Comparison of ENCODE assay signal across 11 cellular contexts in the genomic region with DNA sequence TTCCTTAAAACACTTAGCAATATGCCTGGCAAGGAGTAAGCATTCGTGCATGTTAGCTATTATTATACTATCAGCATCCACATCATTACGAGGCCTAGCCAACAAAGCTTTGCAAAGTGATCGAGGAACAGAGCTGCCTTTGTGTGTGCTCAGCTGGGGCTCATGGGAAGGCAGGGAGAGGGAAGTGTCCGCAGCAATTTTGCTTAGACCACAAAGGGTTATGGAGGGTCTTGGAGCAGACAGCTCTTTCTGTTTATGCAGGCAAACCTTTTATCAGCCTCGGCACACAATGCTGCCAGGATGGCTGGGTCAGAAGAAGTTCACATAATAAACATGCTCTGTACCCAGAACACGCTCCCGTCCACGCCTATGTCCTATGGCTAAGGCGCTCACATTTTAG. TPM values are rescaled to one million over a fixed set of nuclear protein-coding genes. Genes with fewer than 3 reads are reported as not detected.
A peak's percentile ranks its signal among the peaks of the same experiment; 100 is the strongest.
DNase-seq lines count a peak whose midpoint lies in the region; ATAC-seq and TF ChIP-seq lines count a peak whose summit lies in the region.
"Had no signal": no experiment of that assay in that cellular context is flagged by ENCODE, and none has a peak within 500 bp of the region (broad histone marks: within the 10 kb centered on the region; RNA-seq: fewer than 3 reads in every experiment).

No MANE protein-coding gene starts in this region.

- H3K4me3 ChIP-seq in skeletal muscle cell (ENCODE audit: low read depth, low read length): no peak overlapping the region
- H3K4me3 ChIP-seq: SJSA1 had no signal

- ATAC-seq in GM19351 (IDR thresholded peaks at IDR 0.05; ENCODE audit: unreplicated experiment) (no peak), GM21526 (IDR thresholded peaks at IDR 0.05; ENCODE audit: low FRiP score, unreplicated experiment) (no peak)

- in situ Hi-C loops in GM13976 (cut with MboI; ENCODE audit: low sequenced_read_pairs, unreplicated experiment): no loop called here

- DNase-seq in NCI-H146 treated with DMSO at 0.1 percent for 48 hours (lab: John Stamatoyannopoulos, UW; ENCODE audit: unreplicated experiment): peak; percentile 5
- DNase-seq in dermis microvascular lymphatic vessel endothelial cell (ENCODE audit: low read depth in 2 of 2): peak; percentile 87 to 95
- DNase-seq in left kidney (ENCODE audit: low read depth, low spot score): peak; percentile 57
- peak; percentile 17 for DNase-seq in skeletal muscle cell (ENCODE audit: low read depth)
- DNase-seq in DMS79 treated with DMSO at 0.1 percent for 48 hours (lab: John Stamatoyannopoulos, UW): no peak
- no peak for DNase-seq in GM13976 (ENCODE audit: low spot score)
- DNase-seq: activated naive CD4-positive, alpha-beta T cell; KBM-7 had no signal

- TF ChIP-seq CTCF in GM13976 (IDR thresholded peaks at IDR 0.05; ENCODE audit: borderline replicate concordance, control extremely low read depth, extremely low read depth, insufficient read depth, missing control alignments): no peak

RNA-seq across cellular contexts. Expression of a gene that starts 10.9 kb away (rescaled TPM):
- total RNA-seq in dermis microvascular lymphatic vessel endothelial cell: 428 and 581 TPM in 2 replicates

Comparison
In these comparisons a context has a peak if more than half of its experiments do, and no peak if none do; other contexts are left out.
1. DNase-seq: peak in NCI-H146 treated with DMSO at 0.1 percent for 48 hours (single experiment), dermis microvascular lymphatic vessel endothelial cell (2 of 2), left kidney (single experiment) and skeletal muscle cell (single experiment); none in DMS79 treated with DMSO at 0.1 percent for 48 hours (single experiment) and GM13976 (single experiment).